Comparison of ENCODE assay signal across 8 cellular contexts in genomic region chr5:179732918-179733763, GRCh38. TPM values are rescaled to one million over a fixed set of nuclear protein-coding genes. Genes with fewer than 3 reads are reported as not detected.
DNase-seq lines count a peak whose midpoint lies in the region; ATAC-seq, FAIRE-seq and TF ChIP-seq lines count a peak whose summit lies in the region.

No MANE protein-coding gene starts in this region.

- TF ChIP-seq CTCF in A549 (IDR thresholded peaks at IDR 0.05) (no peak), GM13976 (IDR thresholded peaks at IDR 0.05; ENCODE audit: borderline replicate concordance, control extremely low read depth, extremely low read depth, insufficient read depth, missing control alignments) (no peak), pancreas (IDR thresholded peaks at IDR 0.05) (no peak)

- TF ChIP-seq EP300 in A549 (IDR thresholded peaks at IDR 0.05) = no peak

- peak overlapping the region; percentile 97 for H3K27ac Mint-ChIP-seq in activated naive CD4-positive, alpha-beta T cell treated with anti-CD3 and anti-CD28 coated beads, Interleukin-2, amount 50 U/mL, for 24 hours

- H3K4me2 ChIP-seq in A549 = peak overlapping the region; percentile 82

- no peak for TF ChIP-seq POLR2A in A549 (IDR thresholded peaks at IDR 0.05; ENCODE audit: low read length)

- H3K36me3 Mint-ChIP-seq in activated naive CD4-positive, alpha-beta T cell treated with anti-CD3 and anti-CD28 coated beads, Interleukin-2, amount 50 U/mL, for 24 hours = peaks cover 4% of the 10 kb centered on the region

- intact Hi-C loops in Right ventricle myocardium superior (cut with DNase I) (loop anchor here (5.0 kb wide), 1 partner anchor 36 kb away; the partner anchor contains the start of gene CANX), pancreas (cut with DNase I) (no loop called here)

- H3K27me3 Mint-ChIP-seq in activated naive CD4-positive, alpha-beta T cell treated with anti-CD3 and anti-CD28 coated beads, Interleukin-2, amount 50 U/mL, for 24 hours = no peaks in the 10 kb centered on the region

- no peaks in the 10 kb centered on the region for H3K9me3 Mint-ChIP-seq in activated naive CD4-positive, alpha-beta T cell treated with anti-CD3 and anti-CD28 coated beads, Interleukin-2, amount 50 U/mL, for 24 hours

- H3K27ac ChIP-seq in A549 (peak overlapping the region; percentile 88 to 97), pancreas (peak overlapping the region; percentile 74 to 90 (median 89))

- H3K4me3 ChIP-seq in A549 (peak overlapping the region; percentile 69), pancreas (peak overlapping the region; percentile 55 to 90 (median 85))

- H3K9me3 ChIP-seq in A549 (no peaks in the 10 kb centered on the region), pancreas (no peaks in the 10 kb centered on the region)

- POLR2A ChIA-PET in A549 (lab: Yijun Ruan, JAX) = interaction anchor here (0.9 to 1.6 kb wide), 10 partner anchors 22 to 183 kb away, joined by 3 to 10 read pairs (median 4); partner anchors contain the start of genes CBY3, HNRNPH1 and RUFY1

- TF ChIP-seq RAD21 in A549 (conservative IDR thresholded peaks at IDR 0.05 in 1 of 2, IDR thresholded peaks at IDR 0.05 in 1 of 2) = no peak

- WGBS in A549 (ENCODE audit: missing lambda C conversion rate) = under 1% methylated on average over 34 of the region's 101 CpGs
- 0% methylated on average over 71 to 101 of the region's 101 CpGs for WGBS in pancreas, 2 donors

- peak; percentile 30 to 54 for DNase-seq in A549 (ENCODE audit: low read depth in 1 of 2, low spot score in 1 of 2)
- DNase-seq in GM13976 (ENCODE audit: low spot score) = peak; percentile 58
- peak; percentile 16 for DNase-seq in NCI-H774 (lab: John Stamatoyannopoulos, UW)
- DNase-seq in Right ventricle myocardium superior = peak; percentile 58
- DNase-seq in pancreas = peak; percentile 40 to 77 (median 70)
- DNase-seq in COLO829 (ENCODE audit: low spot score) = no peak

- H3K4me1 ChIP-seq in A549 (peaks cover 26% of the 10 kb centered on the region), pancreas (peaks cover 8 to 33% (median 21%) of the 10 kb centered on the region in 3 donors)

- no peaks in the 10 kb centered on the region for H3K27me3 ChIP-seq in pancreas

- in situ Hi-C loops in GM13976 (cut with MboI; ENCODE audit: low sequenced_read_pairs, unreplicated experiment) = no loop called here

- H3K36me3 ChIP-seq in pancreas = peaks cover 4 to 18% (median 13%) of the 10 kb centered on the region in 3 donors

- ATAC-seq in A549 = peak; percentile 66 to 69
- peak; percentile 18 for ATAC-seq in HG02884 (IDR thresholded peaks at IDR 0.05; ENCODE audit: unreplicated experiment)
- peak; percentile 64 for ATAC-seq in Right ventricle myocardium superior (ENCODE audit: poor library complexity)
- peak; percentile 41 to 66 (median 52) for ATAC-seq in pancreas

- peaks cover 40% of the 10 kb centered on the region for H3K4me1 Mint-ChIP-seq in activated naive CD4-positive, alpha-beta T cell treated with anti-CD3 and anti-CD28 coated beads, Interleukin-2, amount 50 U/mL, for 24 hours

- H3K4me3 Mint-ChIP-seq in activated naive CD4-positive, alpha-beta T cell treated with anti-CD3 and anti-CD28 coated beads, Interleukin-2, amount 50 U/mL, for 24 hours = peak overlapping the region; percentile 95

- FAIRE-seq in A549 (lab: Jason Lieb, UNC) = no peak
- FAIRE-seq in pancreas (lab: Jason Lieb, UNC) = no peak

- CTCF ChIA-PET in A549 (lab: Yijun Ruan, JAX) = interaction anchor here (0.7 to 1.9 kb wide), 5 partner anchors 25 to 74 kb away, joined by 3 to 11 read pairs (median 4); no protein-coding TSS in a partner anchor

TF ChIP-seq in A549, 52 proteins besides CTCF, POLR2A, EP300 and RAD21 (continues in another document):
- peak in 1 of 2 experiments; percentile 33; a peak in 3 of 5 replicates for TF ChIP-seq JUN (IDR thresholded peaks at IDR 0.05)
- peak; percentile 11; the same call in 1 of the 2 replicates for TF ChIP-seq MYC (IDR thresholded peaks at IDR 0.05; ENCODE audit: borderline replicate concordance, low read length)
- no peak for TF ChIP-seq FOSB (CRISPR knock-in tag; IDR thresholded peaks at IDR 0.05)
- 0 out of 2 replicates have a peak, but pooled peaks have one; percentile 7 for TF ChIP-seq KDM5A (IDR thresholded peaks at IDR 0.05)
- no peak for TF ChIP-seq ATOH8 (CRISPR knock-in tag; IDR thresholded peaks at IDR 0.05; ENCODE audit: low read depth)
- no peak for TF ChIP-seq ZNF302 (CRISPR knock-in tag; IDR thresholded peaks at IDR 0.05)
- peak; percentile 46; the same call in 1 of the 2 replicates for TF ChIP-seq TP53 (CRISPR knock-in tag; IDR thresholded peaks at IDR 0.05)
- no peak for TF ChIP-seq USF2 (IDR thresholded peaks at IDR 0.05)
- TF ChIP-seq NFE2L2 (conservative IDR thresholded peaks at IDR 0.05; ENCODE audit: low read length) = no peak
- TF ChIP-seq HEYL (CRISPR knock-in tag; IDR thresholded peaks at IDR 0.05) = no peak
- no peak for TF ChIP-seq REST (IDR thresholded peaks at IDR 0.05)
- no peak for TF ChIP-seq NPAS2 (CRISPR knock-in tag; IDR thresholded peaks at IDR 0.05; ENCODE audit: borderline replicate concordance)
- TF ChIP-seq ZSCAN20 (CRISPR knock-in tag; IDR thresholded peaks at IDR 0.05) = no peak
- 0 out of 2 replicates have a peak, but pooled peaks have one; percentile 14 for TF ChIP-seq KDM1A (IDR thresholded peaks at IDR 0.05; ENCODE audit: low read depth)
- peak; percentile 79 for TF ChIP-seq PHF8 (IDR thresholded peaks at IDR 0.05; ENCODE audit: borderline replicate concordance, low read depth)

RNA-seq across cellular contexts. Expression of gene MAML1, which starts 0.5 kb away (rescaled TPM):
- polyA plus RNA-seq in A549 (2011; rRNA removed) (6.9 and 10.9 TPM in 2 replicates), A549 (2017; fragmentation: RNase III; extraction: RNeasy Plus Mini Kit Qiagen cat#74134 plus additional on column Dnase treatment) (11.0 to 12.0 TPM (median 11.4 TPM) in 3 replicates), pancreas (1 to 10 TPM; 7.1 TPM)
- 13.0 and 14.9 TPM in 2 replicates for polyA plus RNA-seq in A549 (2012; cell fraction: cytosol; rRNA removed)
- 12.1 and 13.4 TPM in 2 replicates for polyA plus RNA-seq in A549 (2012; cell fraction: nucleus; rRNA removed)
- polyA minus RNA-seq in A549 (2011; rRNA and poly(A)+ RNA removed) = 12.1 and 12.8 TPM in 2 replicates
- total RNA-seq in Right ventricle myocardium superior (10.4 TPM), pancreas (10 to 100 TPM; 10.7 to 18.0 (median 11.5) TPM)

RNA-seq across cellular contexts. Expression of gene CANX, which starts 34.4 kb away (rescaled TPM):
- polyA plus RNA-seq in A549 (2011; rRNA removed) = 1,000 and 1,241 TPM in 2 replicates
- 89.4 and 161 TPM in 2 replicates for polyA plus RNA-seq in A549 (2012; cell fraction: cytosol; rRNA removed)
- 102 and 118 TPM in 2 replicates for polyA plus RNA-seq in A549 (2012; cell fraction: nucleus; rRNA removed)
- polyA plus RNA-seq in A549 (2017; fragmentation: RNase III; extraction: RNeasy Plus Mini Kit Qiagen cat#74134 plus additional on column Dnase treatment) = 364 to 433 TPM (median 402 TPM) in 3 replicates
- polyA minus RNA-seq in A549 (2011; rRNA and poly(A)+ RNA removed) = 1,532 and 1,583 TPM in 2 replicates
- total RNA-seq in Right ventricle myocardium superior = 471 TPM
- total RNA-seq in pancreas = 100 to 1,000 TPM; 353 to 633 (median 516) TPM
- 100 to 1,000 TPM in 1 of 2 donors, 10 to 100 TPM in 1; 66.3 to 117 TPM for polyA plus RNA-seq in pancreas

RNA-seq across cellular contexts. Expression of gene CBY3, which starts 52.3 kb away (rescaled TPM):
- polyA plus RNA-seq in A549 (2011; rRNA removed) (not detected in 2 replicates), A549 (2017; fragmentation: RNase III; extraction: RNeasy Plus Mini Kit Qiagen cat#74134 plus additional on column Dnase treatment) (not detected in 3 replicates), pancreas (not detected)
- polyA plus RNA-seq in A549 (2012; cell fraction: cytosol; rRNA removed) = not detected in 2 replicates
- 0.07 TPM in 1 of 2 replicates, not detected in the other for polyA plus RNA-seq in A549 (2012; cell fraction: nucleus; rRNA removed)
- not detected in 2 replicates for polyA minus RNA-seq in A549 (2011; rRNA and poly(A)+ RNA removed)
- total RNA-seq in Right ventricle myocardium superior (not detected), pancreas (not detected)
